In the genomic region with DNA sequence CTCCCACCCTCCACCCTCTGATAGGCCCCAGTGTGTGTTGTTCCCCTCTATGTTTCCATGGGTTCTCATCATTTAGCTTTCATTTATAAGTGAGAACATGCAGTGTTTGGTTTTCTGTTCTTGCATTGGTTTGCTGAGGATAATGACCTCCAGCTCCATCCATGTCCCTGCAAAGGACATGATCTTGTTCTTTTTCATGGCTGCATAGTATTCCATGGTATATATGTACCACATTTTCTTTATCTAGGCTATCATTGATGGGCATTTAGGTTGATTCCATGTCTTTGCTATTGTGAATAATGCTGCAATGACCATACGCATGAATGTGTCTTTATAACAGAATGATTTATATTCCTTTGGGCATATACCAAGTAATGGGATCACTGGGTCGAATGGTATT, we compare ENCODE assay signal across 1 cellular context. TPM values are rescaled to one million over a fixed set of nuclear protein-coding genes. Genes with fewer than 3 reads are reported as not detected.
"Had no signal": no experiment of that assay in that cellular context is flagged by ENCODE, and none has a peak within 500 bp of the region (broad histone marks: within the 10 kb centered on the region; RNA-seq: fewer than 3 reads in every experiment).

No MANE protein-coding gene starts in this region.

RNA-seq across cellular contexts. Expression of gene STC2, which starts 59.1 kb away (rescaled TPM):
- total RNA-seq: T-helper 17 cell had no signal
